8 cellular contexts compared by ENCODE assay signal in the genomic region with DNA sequence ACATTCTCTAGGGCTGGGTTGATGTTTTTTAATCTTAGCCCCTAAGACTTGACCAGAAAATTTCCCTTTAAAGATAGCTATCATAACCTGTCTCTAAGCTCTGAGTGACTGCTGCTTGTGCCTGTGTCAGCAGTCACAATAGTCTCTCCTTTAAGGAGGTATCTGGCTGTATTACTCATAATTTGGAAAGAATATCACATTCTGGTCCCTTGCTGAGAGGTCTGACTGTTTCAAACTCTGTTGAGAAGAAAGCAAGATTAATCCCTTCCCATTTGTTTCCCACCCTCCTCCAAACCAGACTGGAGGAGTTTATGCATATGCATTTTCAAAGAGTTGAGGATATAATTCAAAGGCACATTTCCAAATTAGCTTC. TPM values are rescaled to one million over a fixed set of nuclear protein-coding genes. Genes with fewer than 3 reads are reported as not detected.
A peak's percentile ranks its signal among the peaks of the same experiment; 100 is the strongest.
DNase-seq lines count a peak whose midpoint lies in the region; ATAC-seq, FAIRE-seq and TF ChIP-seq lines count a peak whose summit lies in the region.

No MANE protein-coding gene starts in this region.

- TF ChIP-seq CTCF in Peyer's patch (IDR thresholded peaks at IDR 0.05): no peak

- intact Hi-C loops in Right ventricle myocardium superior (cut with DNase I) (no loop called here), posterior vena cava (cut with DNase I) (no loop called here)

- FAIRE-seq in small intestine (lab: Jason Lieb, UNC): no peak

- H3K27me3 ChIP-seq in Peyer's patch (no peaks in the 10 kb centered on the region), skeletal muscle tissue (ENCODE audit: control insufficient read depth in 3 of 3, insufficient read depth in 3 of 3, low read length in 3 of 3) (peaks cover 0 to 9% (median 4%) of the 10 kb centered on the region in 3 donors), small intestine (ENCODE audit: control insufficient read depth in 2 of 2, insufficient read depth in 2 of 2, low read length in 2 of 2) (peaks cover 0 to 8% of the 10 kb centered on the region in 2 donors)

- H3K9ac ChIP-seq in skeletal muscle tissue (ENCODE audit: low read depth in 1 of 3, low read length in 3 of 3): peak overlapping the region; percentile 34 to 75 (median 72)

- H3K4me3 ChIP-seq in Peyer's patch (peak overlapping the region in 3 of 4 donors; percentile 37 to 60 (median 57)), skeletal muscle tissue (ENCODE audit: low read length in 3 of 3) (peak overlapping the region; percentile 79 to 80 (median 79)), small intestine (ENCODE audit: low read depth in 1 of 2, low read length in 2 of 2) (peak overlapping the region in 1 of 2 donors; percentile 39)

- ATAC-seq in GM19467 (IDR thresholded peaks at IDR 0.05; ENCODE audit: unreplicated experiment) (peak; percentile 14), Right ventricle myocardium superior (ENCODE audit: poor library complexity) (peak; percentile 30), HG02885 (IDR thresholded peaks at IDR 0.05; ENCODE audit: poor library complexity, unreplicated experiment) (no peak), HG03097 (IDR thresholded peaks at IDR 0.05; ENCODE audit: low FRiP score, unreplicated experiment) (no peak)

- H3K36me3 ChIP-seq in Peyer's patch (no peaks in the 10 kb centered on the region), skeletal muscle tissue (ENCODE audit: control insufficient read depth in 3 of 3, insufficient read depth in 3 of 3, low read length in 3 of 3) (no peaks in the 10 kb centered on the region), small intestine (ENCODE audit: control insufficient read depth in 2 of 2, insufficient read depth in 2 of 2, low read length in 2 of 2) (no peaks in the 10 kb centered on the region)

- H3K9me3 ChIP-seq in Peyer's patch (no peaks in the 10 kb centered on the region), skeletal muscle tissue (ENCODE audit: control insufficient read depth in 3 of 3, low read length in 3 of 3) (no peaks in the 10 kb centered on the region), small intestine (ENCODE audit: control insufficient read depth, low read depth) (no peaks in the 10 kb centered on the region)

- DNase-seq in Peyer's patch (no peak), Right ventricle myocardium superior (no peak), small intestine (no peak), posterior vena cava (ENCODE audit: low spot score) (no peak)

- no peak for TF ChIP-seq POLR2A in Peyer's patch (IDR thresholded peaks at IDR 0.05)

- H3K4me1 ChIP-seq in Peyer's patch (peaks cover 0 to 10% (median 3%) of the 10 kb centered on the region in 4 donors), skeletal muscle tissue (ENCODE audit: control insufficient read depth in 3 of 3, insufficient read depth in 3 of 3, low read length in 3 of 3) (peaks cover 10 to 23% (median 17%) of the 10 kb centered on the region in 3 donors), small intestine (ENCODE audit: control insufficient read depth in 2 of 2, insufficient read depth in 1 of 2, low read depth in 1 of 2, low read length in 1 of 2) (no peaks in the 10 kb centered on the region)

- H3K27ac ChIP-seq in Peyer's patch (peak overlapping the region in 3 of 4 donors; percentile 25 to 57 (median 40)), skeletal muscle tissue (ENCODE audit: low read depth, low read length) (peak overlapping the region; percentile 41), small intestine (ENCODE audit: low read depth in 1 of 2, low read length in 1 of 2) (no peak overlapping the region)

RNA-seq across cellular contexts. Expression of gene HTR2A, which starts 2.3 kb away (rescaled TPM):
- total RNA-seq in Peyer's patch (1 to 10 TPM in 1 of 4 donors, under 1 TPM in 2, not detected in 1; 0.27 to 1.7 (median 0.35) TPM), Right ventricle myocardium superior (not detected), skeletal muscle tissue (under 0.01 TPM), posterior vena cava (10 to 100 TPM; 27.2 to 28.9 TPM)
- under 1 TPM in 1 of 3 donors, not detected in 2; 0.33 TPM for polyA plus RNA-seq in small intestine

Comparison
In these comparisons a context has a peak if more than half of its experiments do, and no peak if none do; other contexts are left out.
1. ATAC-seq: peak in GM19467 (single experiment) and Right ventricle myocardium superior (single experiment); none in HG02885 (single experiment) and HG03097 (single experiment).
2. H3K27ac ChIP-seq: peak in Peyer's patch (3 of 4) and skeletal muscle tissue (single experiment); none in small intestine (0 of 2).
3. RNA of gene HTR2A, which starts 2.3 kb away (total RNA-seq): 27.2 to 28.9 TPM in posterior vena cava; 0.27 to 1.7 TPM in Peyer's patch, not detected in Right ventricle myocardium superior (single experiment) and under 0.01 TPM in skeletal muscle tissue (single experiment); every median in the first group is over 10 times any median in the second.